ENCODE assay signal across 33 cellular contexts in the genomic region with DNA sequence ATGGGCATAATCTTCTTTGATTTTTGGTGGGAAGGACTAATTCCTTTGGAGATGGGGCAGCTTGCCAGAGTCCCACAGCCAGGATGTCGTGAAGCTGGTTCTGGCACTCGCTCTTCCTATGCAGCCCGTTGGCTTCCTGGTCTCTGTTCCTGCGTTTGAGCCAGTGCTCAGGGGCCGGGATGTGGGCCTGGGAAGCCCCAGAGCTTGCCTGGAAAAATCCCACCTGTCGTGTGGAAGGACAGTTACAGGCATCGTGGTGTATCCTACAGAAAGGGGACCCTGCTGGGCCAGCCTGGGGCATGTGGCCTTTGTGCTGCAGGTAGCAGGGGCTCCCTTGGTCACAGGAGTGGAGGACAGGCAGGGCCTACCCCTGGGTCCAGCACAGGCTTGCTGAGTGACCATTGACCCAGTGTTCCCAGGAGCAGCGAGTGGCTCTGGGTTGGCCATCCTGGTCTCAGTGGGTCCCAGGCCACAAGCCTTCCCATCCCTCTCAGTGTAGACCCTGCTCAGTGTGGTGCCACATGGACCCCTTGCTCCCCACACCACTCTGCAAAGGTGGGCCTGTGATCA. TPM values are rescaled to one million over a fixed set of nuclear protein-coding genes. Genes with fewer than 3 reads are reported as not detected.
"Had no signal": no experiment of that assay in that cellular context is flagged by ENCODE, and none has a peak within 500 bp of the region (broad histone marks: within the 10 kb centered on the region; RNA-seq: fewer than 3 reads in every experiment).

No MANE protein-coding gene starts in this region.

- H3K9me3 Mint-ChIP-seq: activated B cell treated with CpG ODN at 0.5 μM for 24 hours; activated CD8-positive, alpha-beta T cell treated with anti-CD3 and anti-CD28 coated beads for 36 hours; activated T-cell treated with anti-CD3 and anti-CD28 coated beads, Interleukin-2, amount 50 U/mL, for 4 hours; activated T-helper 17 cell treated with anti-CD3 and anti-CD28 coated beads, Interleukin-2, amount 50 U/mL, for 72 hours; dendritic cell treated with granulocyte-macrophage colony-stimulating factor and Interleukin-4, amounts not matched to agents 40 ng/mL and 50 ng/mL, for 4 days; T-helper 2 cell treated with Interferon-gamma antibody and Interleukin-4, amounts not matched to agents 5 μg/mL and 100 μg/mL, for 36 hours had no signal

- H3K9me3 ChIP-seq: body of pancreas had no signal

- H3K4me1 Mint-ChIP-seq: activated B cell treated with CpG ODN at 0.5 μM for 24 hours; activated T-helper 17 cell treated with anti-CD3 and anti-CD28 coated beads, Interleukin-2, amount 50 U/mL, for 72 hours had no signal

- H3K36me3 Mint-ChIP-seq: activated naive CD8-positive, alpha-beta T cell had no signal

- DNase-seq: activated B cell treated with CpG ODN at 0.5 μM for 24 hours; activated CD4-positive, alpha-beta T cell treated with anti-CD3 and anti-CD28 coated beads for 48 hours; activated CD4-positive, alpha-beta T cell treated with anti-CD3 and anti-CD28 coated beads, Interleukin-2, amount 50 U/mL, for 1 hour; activated CD4-positive, alpha-beta T cell treated with anti-CD3 and anti-CD28 coated beads, Interleukin-2, amount 50 U/mL, for 48 hours; activated CD8-positive, alpha-beta memory T cell treated with anti-CD3 and anti-CD28 coated beads for 24 hours; activated CD8-positive, alpha-beta T cell treated with anti-CD3 and anti-CD28 coated beads for 36 hours; activated effector memory CD4-positive, alpha-beta T cell treated with Interleukin-2 at 50 U/mL for 16 hours; activated gamma-delta T cell treated with Interleukin-2 at 50 U/mL for 16 hours; activated naive CD4-positive, alpha-beta T cell treated with anti-CD3 and anti-CD28 coated beads, Interleukin-2, amount 50 U/mL, for 16 hours; activated naive CD4-positive, alpha-beta T cell treated with Interleukin-2 at 50 U/mL for 16 hours; activated T-cell treated with anti-CD3 and anti-CD28 coated beads, Interleukin-2, amount 50 U/mL, for 4 hours; amniotic stem cell; anterior cingulate cortex; body of pancreas; central memory CD4-positive, alpha-beta T cell; cerebellar nuclear complex; dorsolateral prefrontal cortex; effector memory CD4-positive, alpha-beta T cell; endodermal cell; foreskin fibroblast; T-helper 1 cell; T-helper 17 cell; T1000; WERI-Rb-1 had no signal

- H3K27me3 ChIP-seq: body of pancreas had no signal

- H3K27ac Mint-ChIP-seq: activated B cell treated with CpG ODN at 0.5 μM for 24 hours; activated CD8-positive, alpha-beta T cell treated with anti-CD3 and anti-CD28 coated beads for 36 hours; activated naive CD8-positive, alpha-beta T cell; activated T-helper 17 cell treated with anti-CD3 and anti-CD28 coated beads, Interleukin-2, amount 50 U/mL, for 72 hours; dendritic cell treated with granulocyte-macrophage colony-stimulating factor and Interleukin-4, amounts not matched to agents 40 ng/mL and 50 ng/mL, for 4 days; endodermal cell; T-helper 17 cell; T-helper 2 cell treated with Interferon-gamma antibody and Interleukin-4, amounts not matched to agents 5 μg/mL and 100 μg/mL, for 36 hours had no signal

- H3K27me3 Mint-ChIP-seq: activated CD8-positive, alpha-beta T cell treated with anti-CD3 and anti-CD28 coated beads for 36 hours; activated naive CD8-positive, alpha-beta T cell; activated T-helper 17 cell treated with anti-CD3 and anti-CD28 coated beads, Interleukin-2, amount 50 U/mL, for 72 hours; dendritic cell treated with granulocyte-macrophage colony-stimulating factor and Interleukin-4, amounts not matched to agents 40 ng/mL and 50 ng/mL, for 4 days had no signal

- FAIRE-seq: frontal cortex had no signal

- ATAC-seq: activated CD4-positive, CD25-positive, alpha-beta regulatory T cell treated with anti-CD3 and anti-CD28 coated beads, Interleukin-2, amount 50 U/mL, for 24 hours; activated CD8-positive, alpha-beta T cell treated with anti-CD3 and anti-CD28 coated beads for 36 hours; activated T-cell treated with anti-CD3 and anti-CD28 coated beads, Interleukin-2, amount 50 U/mL, for 4 hours; activated T-helper 17 cell treated with anti-CD3 and anti-CD28 coated beads, Interleukin-2, amount 50 U/mL, for 72 hours; body of pancreas; esophagus mucosa; T-helper 17 cell had no signal

- H3K4me3 Mint-ChIP-seq: activated B cell treated with CpG ODN at 0.5 μM for 24 hours; activated CD8-positive, alpha-beta T cell treated with anti-CD3 and anti-CD28 coated beads for 36 hours; activated naive CD8-positive, alpha-beta T cell; activated T-cell treated with anti-CD3 and anti-CD28 coated beads, Interleukin-2, amount 50 U/mL, for 4 hours; activated T-helper 17 cell treated with anti-CD3 and anti-CD28 coated beads, Interleukin-2, amount 50 U/mL, for 72 hours; dendritic cell treated with granulocyte-macrophage colony-stimulating factor and Interleukin-4, amounts not matched to agents 40 ng/mL and 50 ng/mL, for 4 days; endodermal cell; T-helper 17 cell; T-helper 2 cell treated with Interferon-gamma antibody and Interleukin-4, amounts not matched to agents 5 μg/mL and 100 μg/mL, for 36 hours had no signal

- H3K27ac ChIP-seq: body of pancreas, coronary artery, dorsolateral prefrontal cortex, WERI-Rb-1 had no signal

- H3K4me3 ChIP-seq: body of pancreas, coronary artery, dorsolateral prefrontal cortex had no signal

- H3K4me1 ChIP-seq: body of pancreas had no signal

- H3K36me3 ChIP-seq: WERI-Rb-1 had no signal

RNA-seq across cellular contexts. Expression of a gene that starts 50.2 kb away (rescaled TPM):
- total RNA-seq: activated B cell treated with CpG ODN at 0.5 μM for 24 hours; activated T-cell treated with anti-CD3 and anti-CD28 coated beads, Interleukin-2, amount 50 U/mL, for 4 hours; activated T-helper 17 cell treated with anti-CD3 and anti-CD28 coated beads, Interleukin-2, amount 50 U/mL, for 72 hours; epithelial cell of proximal tubule; T-helper 17 cell had no signal
